ENCODE assay signal across 8 cellular contexts in genomic region chr7:28155019-28155660, GRCh38. TPM values are rescaled to one million over a fixed set of nuclear protein-coding genes. Genes with fewer than 3 reads are reported as not detected.
DNase-seq lines count a peak whose midpoint lies in the region; ATAC-seq and TF ChIP-seq lines count a peak whose summit lies in the region.

No MANE protein-coding gene starts in this region.

- CTCF ChIA-PET in CD4-positive, alpha-beta T cell (lab: Charles Lee) = no interaction called here
- CTCF ChIA-PET in HEK293T (lab: Yijun Ruan, JAX) = no interaction called here

- no peaks in the 10 kb centered on the region for H3K9me3 Mint-ChIP-seq in central memory CD8-positive, alpha-beta T cell
- no peaks in the 10 kb centered on the region for H3K9me3 Mint-ChIP-seq in CD4-positive, alpha-beta T cell

- no peaks in the 10 kb centered on the region for H3K36me3 Mint-ChIP-seq in central memory CD8-positive, alpha-beta T cell (ENCODE audit: insufficient read depth)
- H3K36me3 Mint-ChIP-seq in CD4-positive, alpha-beta T cell (ENCODE audit: low read depth) = no peaks in the 10 kb centered on the region

- H3K36me3 ChIP-seq in GM06990 (ENCODE audit: control insufficient read depth, insufficient read depth, low read length) = no peaks in the 10 kb centered on the region

- H3K27me3 ChIP-seq in GM06990 (replicated peaks; ENCODE audit: control insufficient read depth, insufficient read depth, low read length) = no peaks in the 10 kb centered on the region
- no peaks in the 10 kb centered on the region for H3K27me3 ChIP-seq in CD4-positive, alpha-beta T cell (ENCODE audit: control insufficient read depth, insufficient read depth, low read length)

- H3K4me1 Mint-ChIP-seq in central memory CD8-positive, alpha-beta T cell = peaks cover 69% of the 10 kb centered on the region
- H3K4me1 Mint-ChIP-seq in CD4-positive, alpha-beta T cell (ENCODE audit: low read depth) = peaks cover 46% of the 10 kb centered on the region

- H3K27me3 Mint-ChIP-seq in central memory CD8-positive, alpha-beta T cell = no peaks in the 10 kb centered on the region
- H3K27me3 Mint-ChIP-seq in CD4-positive, alpha-beta T cell = no peaks in the 10 kb centered on the region

- no peak overlapping the region for H3K27ac ChIP-seq in CD4-positive, alpha-beta T cell (ENCODE audit: low read depth, low read length)

- POLR2A ChIA-PET in CD4-positive, alpha-beta T cell (lab: Charles Lee) = no interaction called here
- POLR2A ChIA-PET in HEK293T (lab: Yijun Ruan, JAX) = no interaction called here

- ATAC-seq in GM19468 (IDR thresholded peaks at IDR 0.05; ENCODE audit: extremely low read depth, unreplicated experiment) = peak; percentile 61
- peak; percentile 65 for ATAC-seq in HG03457 (IDR thresholded peaks at IDR 0.05; ENCODE audit: unreplicated experiment)
- ATAC-seq in central memory CD8-positive, alpha-beta T cell (replicated peaks; ENCODE audit: extremely low read depth, poor library complexity, severe bottlenecking) = no peak
- no peak for ATAC-seq in CD4-positive, alpha-beta T cell (ENCODE audit: poor library complexity)

- intact Hi-C loops in head of caudate nucleus (cut with DNase I) = no loop called here
- intact Hi-C loops in CD4-positive, alpha-beta T cell (cut with DNase I, micrococcal nuclease) = no loop called here

- no peak overlapping the region for H3K4me3 ChIP-seq in GM06990 (replicated peaks; ENCODE audit: low read depth, low read length)

- H3K9me3 ChIP-seq in CD4-positive, alpha-beta T cell (ENCODE audit: control insufficient read depth, low read length) = no peaks in the 10 kb centered on the region

- no peak for TF ChIP-seq CTCF in GM06990 (IDR thresholded peaks at IDR 0.05; ENCODE audit: insufficient read depth, low read length, poor library complexity, severe bottlenecking)
- no peak for TF ChIP-seq CTCF in CD4-positive, alpha-beta T cell (IDR thresholded peaks at IDR 0.05)

- peak overlapping the region; percentile 10 for H3K4me3 Mint-ChIP-seq in central memory CD8-positive, alpha-beta T cell
- H3K4me3 Mint-ChIP-seq in CD4-positive, alpha-beta T cell = no peak overlapping the region

- H3K27ac Mint-ChIP-seq in central memory CD8-positive, alpha-beta T cell (ENCODE audit: low read depth) = peak overlapping the region; percentile 13
- no peak overlapping the region for H3K27ac Mint-ChIP-seq in CD4-positive, alpha-beta T cell

- DNase-seq in GM06990 (ENCODE audit: extremely low read depth, insufficient read length) = peak; percentile 63
- DNase-seq in central memory CD8-positive, alpha-beta T cell (ENCODE audit: low spot score in 2 of 2) = no peak
- no peak for DNase-seq in head of caudate nucleus
- no peak for DNase-seq in CD4-positive, alpha-beta T cell
- DNase-seq in stimulated activated CD4-positive, alpha-beta T cell treated with anti-CD3 and anti-CD28 coated beads, Interleukin-2, amount 100 ng/mL, for 24 hours = no peak
- DNase-seq in HEK293T (ENCODE audit: extremely low spot score) = no peak

TF ChIP-seq in HEK293T, 16 proteins besides CTCF, POLR2A, EP300 and RAD21:
- TF ChIP-seq TARDBP (IDR thresholded peaks at IDR 0.05) = no peak
- no peak for TF ChIP-seq SP1 (IDR thresholded peaks at IDR 0.05)
- no peak for TF ChIP-seq CTBP1 (IDR thresholded peaks at IDR 0.05; ENCODE audit: borderline replicate concordance)
- TF ChIP-seq ZNF384 (IDR thresholded peaks at IDR 0.05) = no peak
- no peak for TF ChIP-seq PKNOX1 (IDR thresholded peaks at IDR 0.05)
- TF ChIP-seq FOXA1 (IDR thresholded peaks at IDR 0.05) = no peak
- no peak for TF ChIP-seq L3MBTL2 (conservative IDR thresholded peaks at IDR 0.05)
- TF ChIP-seq FOXK2 (IDR thresholded peaks at IDR 0.05) = no peak
- TF ChIP-seq NFRKB (IDR thresholded peaks at IDR 0.05) = no peak
- no peak for TF ChIP-seq BHLHE40 (IDR thresholded peaks at IDR 0.05; ENCODE audit: borderline replicate concordance)
- TF ChIP-seq LEF1 (IDR thresholded peaks at IDR 0.05; ENCODE audit: borderline replicate concordance) = no peak
- TF ChIP-seq SUZ12 (IDR thresholded peaks at IDR 0.05) = no peak
- no peak for TF ChIP-seq ELF4 (IDR thresholded peaks at IDR 0.05)
- no peak for TF ChIP-seq ARNT (IDR thresholded peaks at IDR 0.05)
- TF ChIP-seq HDGF (IDR thresholded peaks at IDR 0.05; ENCODE audit: borderline replicate concordance) = no peak
TF ChIP-seq in HEK293T: peak in this region for 0.

RNA-seq across cellular contexts. Expression of gene JAZF1, which starts 25.5 kb away (rescaled TPM):
- 10 to 100 TPM in 1 of 2 experiments, 1 to 10 TPM in 1; 9.9 to 11.1 TPM for total RNA-seq in CD4-positive, alpha-beta T cell

Comparison
In these comparisons a context has a peak if more than half of its experiments do, and no peak if none do; other contexts are left out.
1. ATAC-seq: peak in GM19468 (single experiment) and HG03457 (single experiment); none in central memory CD8-positive, alpha-beta T cell (single experiment) and CD4-positive, alpha-beta T cell (single experiment).